Comparison of ENCODE assay signal across 1 cellular context in the genomic region with DNA sequence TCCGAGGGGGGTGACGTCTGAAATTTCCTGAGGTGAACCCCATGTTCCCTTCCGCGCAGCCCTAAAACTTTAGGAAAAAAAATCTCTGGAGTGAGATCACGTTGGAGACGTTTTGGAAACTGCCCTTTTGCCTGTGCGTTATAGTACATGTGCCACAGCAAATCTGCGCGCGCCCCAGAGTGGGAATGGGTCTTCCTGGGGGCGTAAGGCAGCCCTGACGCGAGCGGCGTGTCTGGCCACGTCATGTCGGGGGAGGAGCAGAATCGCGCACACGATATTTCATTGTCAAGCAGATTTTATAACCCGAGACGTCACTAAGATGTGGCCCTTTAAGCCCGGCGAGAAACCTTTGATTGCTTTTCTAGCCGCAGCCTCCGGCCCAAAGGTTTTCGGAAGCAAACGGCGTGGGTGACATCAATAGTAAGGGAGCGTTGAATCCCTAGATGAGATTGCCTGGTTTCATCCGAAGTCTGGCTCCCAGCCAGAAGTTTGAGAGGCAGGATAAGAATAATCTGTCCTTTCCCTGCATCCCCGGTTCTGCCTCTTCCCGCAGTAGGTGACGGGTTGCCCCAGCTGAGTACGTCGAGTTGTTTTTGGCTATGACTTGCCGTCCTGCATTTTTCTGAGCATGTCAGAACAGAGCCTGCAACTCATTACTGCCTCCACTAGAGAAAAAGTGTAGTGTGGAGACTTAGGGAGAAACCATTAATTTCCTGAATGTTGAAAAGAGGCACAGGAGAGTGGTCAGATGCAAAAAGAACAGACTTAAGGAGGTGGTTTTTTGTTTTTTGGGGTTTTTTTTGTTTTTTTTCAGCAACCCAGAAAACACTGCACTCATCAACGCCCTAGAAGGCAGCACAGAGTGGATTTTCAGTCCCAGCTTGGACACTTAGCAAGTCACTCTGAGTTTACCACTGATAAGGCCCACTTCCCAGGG.
TF ChIP-seq lines count a peak whose summit lies in the region.

No MANE protein-coding gene starts in this region.

TF ChIP-seq in K562, 482 proteins besides CTCF, POLR2A, EP300 and RAD21 (continued from another document and continues in another):
- TF ChIP-seq, protein P1, sequence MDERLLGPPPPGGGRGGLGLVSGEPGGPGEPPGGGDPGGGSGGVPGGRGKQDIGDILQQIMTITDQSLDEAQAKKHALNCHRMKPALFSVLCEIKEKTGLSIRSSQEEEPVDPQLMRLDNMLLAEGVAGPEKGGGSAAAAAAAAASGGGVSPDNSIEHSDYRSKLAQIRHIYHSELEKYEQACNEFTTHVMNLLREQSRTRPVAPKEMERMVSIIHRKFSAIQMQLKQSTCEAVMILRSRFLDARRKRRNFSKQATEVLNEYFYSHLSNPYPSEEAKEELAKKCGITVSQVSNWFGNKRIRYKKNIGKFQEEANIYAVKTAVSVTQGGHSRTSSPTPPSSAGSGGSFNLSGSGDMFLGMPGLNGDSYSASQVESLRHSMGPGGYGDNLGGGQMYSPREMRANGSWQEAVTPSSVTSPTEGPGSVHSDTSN (CRISPR knock-in tag; IDR thresholded peaks at IDR 0.05; ENCODE audit: low read depth) = no peak
- TF ChIP-seq, protein P1 (tag; conservative IDR thresholded peaks at IDR 0.05; ENCODE audit: low read depth) = peak; percentile 82
- TF ChIP-seq ZNF184 (CRISPR knock-in tag; IDR thresholded peaks at IDR 0.05) = no peak
- peak in 1 of 2 experiments; percentile 75; a peak in 1 of 4 replicates for TF ChIP-seq MAZ (CRISPR knock-in tag; conservative IDR thresholded peaks at IDR 0.05 in 1 of 2, IDR thresholded peaks at IDR 0.05 in 1 of 2)
- TF ChIP-seq ZNF146 (CRISPR knock-in tag; IDR thresholded peaks at IDR 0.05; ENCODE audit: unreplicated experiment) = no peak
- TF ChIP-seq, protein P2, sequence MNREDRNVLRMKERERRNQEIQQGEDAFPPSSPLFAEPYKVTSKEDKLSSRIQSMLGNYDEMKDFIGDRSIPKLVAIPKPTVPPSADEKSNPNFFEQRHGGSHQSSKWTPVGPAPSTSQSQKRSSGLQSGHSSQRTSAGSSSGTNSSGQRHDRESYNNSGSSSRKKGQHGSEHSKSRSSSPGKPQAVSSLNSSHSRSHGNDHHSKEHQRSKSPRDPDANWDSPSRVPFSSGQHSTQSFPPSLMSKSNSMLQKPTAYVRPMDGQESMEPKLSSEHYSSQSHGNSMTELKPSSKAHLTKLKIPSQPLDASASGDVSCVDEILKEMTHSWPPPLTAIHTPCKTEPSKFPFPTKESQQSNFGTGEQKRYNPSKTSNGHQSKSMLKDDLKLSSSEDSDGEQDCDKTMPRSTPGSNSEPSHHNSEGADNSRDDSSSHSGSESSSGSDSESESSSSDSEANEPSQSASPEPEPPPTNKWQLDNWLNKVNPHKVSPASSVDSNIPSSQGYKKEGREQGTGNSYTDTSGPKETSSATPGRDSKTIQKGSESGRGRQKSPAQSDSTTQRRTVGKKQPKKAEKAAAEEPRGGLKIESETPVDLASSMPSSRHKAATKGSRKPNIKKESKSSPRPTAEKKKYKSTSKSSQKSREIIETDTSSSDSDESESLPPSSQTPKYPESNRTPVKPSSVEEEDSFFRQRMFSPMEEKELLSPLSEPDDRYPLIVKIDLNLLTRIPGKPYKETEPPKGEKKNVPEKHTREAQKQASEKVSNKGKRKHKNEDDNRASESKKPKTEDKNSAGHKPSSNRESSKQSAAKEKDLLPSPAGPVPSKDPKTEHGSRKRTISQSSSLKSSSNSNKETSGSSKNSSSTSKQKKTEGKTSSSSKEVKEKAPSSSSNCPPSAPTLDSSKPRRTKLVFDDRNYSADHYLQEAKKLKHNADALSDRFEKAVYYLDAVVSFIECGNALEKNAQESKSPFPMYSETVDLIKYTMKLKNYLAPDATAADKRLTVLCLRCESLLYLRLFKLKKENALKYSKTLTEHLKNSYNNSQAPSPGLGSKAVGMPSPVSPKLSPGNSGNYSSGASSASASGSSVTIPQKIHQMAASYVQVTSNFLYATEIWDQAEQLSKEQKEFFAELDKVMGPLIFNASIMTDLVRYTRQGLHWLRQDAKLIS (CRISPR knock-in tag; IDR thresholded peaks at IDR 0.05) = no peak
- no peak for TF ChIP-seq POU5F1 (IDR thresholded peaks at IDR 0.05; ENCODE audit: borderline replicate concordance, low read depth, low read length, partially characterized antibody)
- no peak for TF ChIP-seq MCM5 (IDR thresholded peaks at IDR 0.05; ENCODE audit: low read depth)
- no peak for TF ChIP-seq ZNF780A (CRISPR knock-in tag; IDR thresholded peaks at IDR 0.05)
- no peak for TF ChIP-seq POLR2AphosphoS2 (IDR thresholded peaks at IDR 0.05; ENCODE audit: low read length)
- no peak for TF ChIP-seq CBX8 (IDR thresholded peaks at IDR 0.05; ENCODE audit: borderline replicate concordance, extremely low read depth, low read depth, low read length, poor library complexity, severe bottlenecking)
- TF ChIP-seq, protein P3, sequence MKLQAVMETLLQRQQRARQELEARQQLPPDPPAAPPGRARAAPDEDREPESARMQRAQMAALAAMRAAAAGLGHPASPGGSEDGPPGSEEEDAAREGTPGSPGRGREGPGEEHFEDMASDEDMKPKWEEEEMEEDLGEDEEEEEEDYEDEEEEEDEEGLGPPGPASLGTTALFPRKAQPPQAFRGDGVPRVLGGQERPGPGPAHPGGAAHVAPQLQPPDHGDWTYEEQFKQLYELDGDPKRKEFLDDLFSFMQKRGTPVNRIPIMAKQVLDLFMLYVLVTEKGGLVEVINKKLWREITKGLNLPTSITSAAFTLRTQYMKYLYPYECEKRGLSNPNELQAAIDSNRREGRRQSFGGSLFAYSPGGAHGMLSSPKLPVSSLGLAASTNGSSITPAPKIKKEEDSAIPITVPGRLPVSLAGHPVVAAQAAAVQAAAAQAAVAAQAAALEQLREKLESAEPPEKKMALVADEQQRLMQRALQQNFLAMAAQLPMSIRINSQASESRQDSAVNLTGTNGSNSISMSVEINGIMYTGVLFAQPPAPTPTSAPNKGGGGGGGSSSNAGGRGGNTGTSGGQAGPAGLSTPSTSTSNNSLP (IDR thresholded peaks at IDR 0.05; ENCODE audit: borderline replicate concordance, low read depth, low read length) = 0 out of 2 replicates have a peak, but pooled peaks have one; percentile 67
- TF ChIP-seq PCBP2 (IDR thresholded peaks at IDR 0.05; ENCODE audit: low read depth, low read length, poor library complexity, severe bottlenecking) = no peak
- TF ChIP-seq PHF20 (IDR thresholded peaks at IDR 0.05; ENCODE audit: partially characterized antibody) = no peak
- TF ChIP-seq TRIM24 (IDR thresholded peaks at IDR 0.05) = no peak
- TF ChIP-seq SFPQ (IDR thresholded peaks at IDR 0.05; ENCODE audit: low read depth, low read length) = no peak
- TF ChIP-seq HDAC2 (IDR thresholded peaks at IDR 0.05) = peak; percentile 74
- TF ChIP-seq FOXK1 (CRISPR knock-in tag; IDR thresholded peaks at IDR 0.05; ENCODE audit: borderline replicate concordance) = no peak
- no peak for TF ChIP-seq NCOA4 (IDR thresholded peaks at IDR 0.05; ENCODE audit: partially characterized antibody)
- no peak for TF ChIP-seq SRSF9 (IDR thresholded peaks at IDR 0.05; ENCODE audit: borderline replicate concordance, low read depth, low read length)
- no peak for TF ChIP-seq CCAR2 (IDR thresholded peaks at IDR 0.05; ENCODE audit: low read depth, low read length)
- TF ChIP-seq PRPF4 (IDR thresholded peaks at IDR 0.05; ENCODE audit: insufficient read depth, low read depth, low read length, poor library complexity, severe bottlenecking) = no peak
- no peak for TF ChIP-seq CCNT2 (IDR thresholded peaks at IDR 0.05; ENCODE audit: borderline replicate concordance, extremely low read depth, insufficient read length, low read depth, low read length)
- TF ChIP-seq ELF1 (tag; IDR thresholded peaks at IDR 0.05) = no peak
- TF ChIP-seq ZNF311 (CRISPR knock-in tag; IDR thresholded peaks at IDR 0.05) = no peak
- TF ChIP-seq ELF4 (CRISPR knock-in tag; IDR thresholded peaks at IDR 0.05) = no peak
- TF ChIP-seq MYBL2 (IDR thresholded peaks at IDR 0.05; ENCODE audit: low read depth) = no peak
- TF ChIP-seq MYBL2 (CRISPR knock-in tag; IDR thresholded peaks at IDR 0.05; ENCODE audit: borderline replicate concordance) = no peak
- peak; percentile 2; the same call in 1 of the 2 replicates for TF ChIP-seq PML (IDR thresholded peaks at IDR 0.05; ENCODE audit: low read length)
- no peak for TF ChIP-seq NR2C2 (CRISPR knock-in tag; IDR thresholded peaks at IDR 0.05)
- peak; percentile 57 for TF ChIP-seq NR2C2 (tag; IDR thresholded peaks at IDR 0.05)
- TF ChIP-seq CBFB (CRISPR knock-in tag; IDR thresholded peaks at IDR 0.05) = no peak
- TF ChIP-seq ESRRB (CRISPR knock-in tag; IDR thresholded peaks at IDR 0.05; ENCODE audit: borderline replicate concordance) = no peak
- TF ChIP-seq TCF7L2 (IDR thresholded peaks at IDR 0.05; ENCODE audit: low read depth, low read length) = peak; percentile 92
- no peak for TF ChIP-seq TSC22D4 (tag; IDR thresholded peaks at IDR 0.05)
- TF ChIP-seq ZNF77 (CRISPR knock-in tag; IDR thresholded peaks at IDR 0.05) = no peak
- no peak for TF ChIP-seq ZNF408 (CRISPR knock-in tag; IDR thresholded peaks at IDR 0.05; ENCODE audit: low read depth)
- peak; percentile 99 for TF ChIP-seq ZBED1 (IDR thresholded peaks at IDR 0.05)
- TF ChIP-seq MTA3 (IDR thresholded peaks at IDR 0.05; ENCODE audit: borderline replicate concordance) = peak; percentile 75; the same call in 1 of the 2 replicates
- no peak for TF ChIP-seq USF2 (CRISPR knock-in tag; IDR thresholded peaks at IDR 0.05)
- peak; percentile 35 for TF ChIP-seq CBFA2T2 (conservative IDR thresholded peaks at IDR 0.05)
- no peak for TF ChIP-seq RUNX1 (IDR thresholded peaks at IDR 0.05; ENCODE audit: low read depth)
- no peak for TF ChIP-seq XRCC5 (IDR thresholded peaks at IDR 0.05; ENCODE audit: low read depth, low read length)
- no peak for TF ChIP-seq SMC3 (conservative IDR thresholded peaks at IDR 0.05; ENCODE audit: insufficient read depth, low read depth, low read length)
- no peak; the same call in 1 of the 2 replicates for TF ChIP-seq POLR2AphosphoS5 (IDR thresholded peaks at IDR 0.05; ENCODE audit: control insufficient read depth, insufficient read depth, low read depth, low read length)
- TF ChIP-seq EHMT2 (IDR thresholded peaks at IDR 0.05) = no peak
- no peak for TF ChIP-seq SNAPC5 (CRISPR knock-in tag; IDR thresholded peaks at IDR 0.05)
- TF ChIP-seq TFAP4 (CRISPR knock-in tag; IDR thresholded peaks at IDR 0.05; ENCODE audit: borderline replicate concordance) = 0 out of 2 replicates have a peak, but pooled peaks have one; percentile 72
- TF ChIP-seq, protein P4, sequence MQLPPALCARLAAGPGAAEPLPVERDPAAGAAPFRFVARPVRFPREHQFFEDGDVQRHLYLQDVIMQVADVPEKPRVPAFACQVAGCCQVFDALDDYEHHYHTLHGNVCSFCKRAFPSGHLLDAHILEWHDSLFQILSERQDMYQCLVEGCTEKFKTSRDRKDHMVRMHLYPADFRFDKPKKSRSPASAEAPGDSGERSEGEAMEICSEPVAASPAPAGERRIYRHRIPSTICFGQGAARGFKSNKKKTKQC (CRISPR knock-in tag; IDR thresholded peaks at IDR 0.05) = no peak
- no peak for TF ChIP-seq SMAD3 (CRISPR knock-in tag; conservative IDR thresholded peaks at IDR 0.05)
- no peak for TF ChIP-seq GTF2F1 (IDR thresholded peaks at IDR 0.05; ENCODE audit: low read depth, low read length)
- peak; percentile 67; the same call in 1 of the 2 replicates for TF ChIP-seq PYGO2 (tag; IDR thresholded peaks at IDR 0.05)
- peak; percentile 57; the same call in 1 of the 2 replicates for TF ChIP-seq ZNF395 (CRISPR knock-in tag; IDR thresholded peaks at IDR 0.05)
